ENCODE assay signal across 8 cellular contexts in the genomic region with DNA sequence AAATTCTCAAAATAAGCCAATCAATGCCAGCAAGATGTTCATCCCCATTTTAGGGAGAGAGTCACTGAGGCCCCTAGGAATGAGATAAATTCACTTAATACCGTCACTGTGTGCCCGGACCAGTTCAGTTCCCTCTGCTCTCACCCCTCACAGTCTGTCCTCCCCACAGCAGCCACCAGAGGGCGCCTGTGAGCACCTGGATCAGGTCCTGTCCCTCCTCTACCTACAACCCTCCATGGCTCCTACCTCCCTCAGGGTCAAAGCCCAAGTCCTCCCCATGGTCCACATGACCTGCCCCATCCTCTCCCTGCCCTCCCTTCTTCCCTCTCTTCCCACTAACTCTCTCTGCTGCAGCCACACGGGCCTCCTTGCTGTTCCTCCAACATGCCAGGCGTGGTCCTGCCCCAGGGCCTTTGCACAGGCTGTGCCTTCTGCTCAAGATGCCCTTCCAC. TPM values are rescaled to one million over a fixed set of nuclear protein-coding genes. Genes with fewer than 3 reads are reported as not detected.
DNase-seq lines count a peak whose midpoint lies in the region; ATAC-seq and TF ChIP-seq lines count a peak whose summit lies in the region.

No MANE protein-coding gene starts in this region.

- POLR2A ChIA-PET in naive thymus-derived CD8-positive, alpha-beta T cell (lab: Charles Lee) = no interaction called here

- H3K27ac Mint-ChIP-seq in chondrocyte (ENCODE audit: unreplicated experiment) = no peak overlapping the region
- H3K27ac Mint-ChIP-seq in naive thymus-derived CD8-positive, alpha-beta T cell = peak overlapping the region in 1 of 10 donors; percentile 37
- no peak overlapping the region for H3K27ac Mint-ChIP-seq in stimulated activated naive CD8-positive, alpha-beta T cell treated with anti-CD3 and anti-CD28 coated beads, Interleukin-15, amount 100 ng/mL, for 72 hours

- ATAC-seq in naive thymus-derived CD8-positive, alpha-beta T cell = peak; percentile 62 to 64
- peak; percentile 80 for ATAC-seq in stimulated activated naive CD8-positive, alpha-beta T cell treated with anti-CD3 and anti-CD28 coated beads, Interleukin-15, amount 100 ng/mL, for 72 hours
- ATAC-seq in GM19395 (IDR thresholded peaks at IDR 0.05; ENCODE audit: unreplicated experiment) = no peak

- H3K36me3 Mint-ChIP-seq in chondrocyte (ENCODE audit: low read depth) = no peaks in the 10 kb centered on the region
- H3K36me3 Mint-ChIP-seq in naive thymus-derived CD8-positive, alpha-beta T cell = no peaks in the 10 kb centered on the region

- H3K4me3 Mint-ChIP-seq in chondrocyte (ENCODE audit: unreplicated experiment) = no peak overlapping the region
- no peak overlapping the region for H3K4me3 Mint-ChIP-seq in naive thymus-derived CD8-positive, alpha-beta T cell
- no peak overlapping the region for H3K4me3 Mint-ChIP-seq in stimulated activated naive CD8-positive, alpha-beta T cell treated with anti-CD3 and anti-CD28 coated beads, Interleukin-15, amount 100 ng/mL, for 72 hours

- H3K4me1 Mint-ChIP-seq in chondrocyte (ENCODE audit: low read depth) = peaks cover 3% of the 10 kb centered on the region
- peaks cover 0 to 7% (median under 1%) of the 10 kb centered on the region in 4 donors for H3K4me1 Mint-ChIP-seq in naive thymus-derived CD8-positive, alpha-beta T cell
- H3K4me1 Mint-ChIP-seq in stimulated activated naive CD8-positive, alpha-beta T cell treated with anti-CD3 and anti-CD28 coated beads, Interleukin-15, amount 100 ng/mL, for 72 hours = no peaks in the 10 kb centered on the region

- no peaks in the 10 kb centered on the region for H3K9me3 Mint-ChIP-seq in chondrocyte (ENCODE audit: low read depth)
- no peaks in the 10 kb centered on the region for H3K9me3 Mint-ChIP-seq in naive thymus-derived CD8-positive, alpha-beta T cell
- H3K9me3 Mint-ChIP-seq in stimulated activated naive CD8-positive, alpha-beta T cell treated with anti-CD3 and anti-CD28 coated beads, Interleukin-15, amount 100 ng/mL, for 72 hours = no peaks in the 10 kb centered on the region

- H3K27me3 Mint-ChIP-seq in chondrocyte (ENCODE audit: low read depth) = peaks cover 25% of the 10 kb centered on the region
- peaks cover 7 to 36% (median 24%) of the 10 kb centered on the region in 5 donors for H3K27me3 Mint-ChIP-seq in naive thymus-derived CD8-positive, alpha-beta T cell
- H3K27me3 Mint-ChIP-seq in stimulated activated naive CD8-positive, alpha-beta T cell treated with anti-CD3 and anti-CD28 coated beads, Interleukin-15, amount 100 ng/mL, for 72 hours = peaks cover 25% of the 10 kb centered on the region

- TF ChIP-seq CTCF in chondrocyte (IDR thresholded peaks at IDR 0.05) = peak; percentile 82

- DNase-seq in AG20443 (ENCODE audit: low spot score) (peak; percentile 56), HuH-7 (ENCODE audit: low spot score) (peak; percentile 81), chondrocyte (ENCODE audit: low spot score) (no peak), NCI-H146 treated with DMSO at 0.1 percent for 48 hours (lab: John Stamatoyannopoulos, UW; ENCODE audit: unreplicated experiment) (no peak)
- peak; percentile 68 to 82 for DNase-seq in activated CD4-positive, alpha-beta T cell treated with anti-CD3 and anti-CD28 coated beads for 24 hours (ENCODE audit: low read depth in 2 of 2)
- peak; percentile 41 to 84 (median 62) for DNase-seq in naive thymus-derived CD8-positive, alpha-beta T cell
- peak; percentile 77 to 79 for DNase-seq in stimulated activated naive CD8-positive, alpha-beta T cell treated with anti-CD3 and anti-CD28 coated beads, Interleukin-15, amount 100 ng/mL, for 72 hours

RNA-seq across cellular contexts. Expression of a gene that starts 42.0 kb away (rescaled TPM):
- 81.5 to 85.5 TPM (median 83.4 TPM) in 3 replicates for total RNA-seq in chondrocyte
- 10 to 100 TPM; 30.2 to 34.8 TPM for total RNA-seq in naive thymus-derived CD8-positive, alpha-beta T cell
- polyA plus RNA-seq in naive thymus-derived CD8-positive, alpha-beta T cell = 10 to 100 TPM in 2 of 3 donors, 1 to 10 TPM in 1; 5.8 to 15.8 (median 12.1) TPM

Comparison
In these comparisons a context has a peak if more than half of its experiments do, and no peak if none do; other contexts are left out.
1. DNase-seq: peak in AG20443 (single experiment), HuH-7 (single experiment), activated CD4-positive, alpha-beta T cell treated with anti-CD3 and anti-CD28 coated beads for 24 hours (2 of 2), naive thymus-derived CD8-positive, alpha-beta T cell (10 of 10) and stimulated activated naive CD8-positive, alpha-beta T cell treated with anti-CD3 and anti-CD28 coated beads, Interleukin-15, amount 100 ng/mL, for 72 hours (2 of 2); none in chondrocyte (single experiment) and NCI-H146 treated with DMSO at 0.1 percent for 48 hours (single experiment).